ENCODE assay signal across 2 cellular contexts in the genomic region with DNA sequence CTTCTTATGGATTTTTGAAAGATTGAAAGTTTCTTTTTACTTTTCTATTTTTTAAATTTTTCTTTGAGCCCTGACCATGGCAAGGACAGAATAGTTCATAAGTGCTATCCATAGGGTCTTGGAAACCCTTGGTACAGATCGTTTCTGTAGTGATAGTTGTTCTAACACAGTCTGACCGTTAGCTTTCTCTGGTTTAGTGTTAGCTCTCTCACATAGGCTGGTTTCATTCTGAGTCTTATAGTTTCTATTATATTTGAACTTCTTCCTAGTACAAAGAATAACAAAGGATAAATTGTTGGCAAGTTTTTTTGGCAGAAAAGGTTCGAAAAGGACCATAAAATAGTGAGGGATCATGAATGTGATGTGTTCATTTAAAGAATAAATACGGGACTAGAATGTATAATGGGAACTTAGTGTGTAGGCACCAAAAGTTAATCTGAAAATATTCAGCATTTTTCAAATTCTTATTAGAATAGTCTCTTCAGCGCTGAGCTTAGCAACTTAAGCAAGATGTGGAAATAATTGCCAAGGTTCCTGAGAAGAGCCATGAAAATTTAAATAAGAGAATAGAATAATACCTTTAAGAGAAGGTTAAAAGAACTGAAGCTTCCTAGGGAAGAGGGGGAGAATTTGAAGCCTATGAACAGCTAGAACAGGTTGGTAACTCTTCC.
TF ChIP-seq lines count a peak whose summit lies in the region.

No MANE protein-coding gene starts in this region.

TF ChIP-seq in GM23338, 12 proteins besides CTCF, POLR2A, EP300 and RAD21 (continues in another document):
- TF ChIP-seq EZH2phosphoT487 (IDR thresholded peaks at IDR 0.05; ENCODE audit: unreplicated experiment) = no peak
- TF ChIP-seq, protein P1, sequence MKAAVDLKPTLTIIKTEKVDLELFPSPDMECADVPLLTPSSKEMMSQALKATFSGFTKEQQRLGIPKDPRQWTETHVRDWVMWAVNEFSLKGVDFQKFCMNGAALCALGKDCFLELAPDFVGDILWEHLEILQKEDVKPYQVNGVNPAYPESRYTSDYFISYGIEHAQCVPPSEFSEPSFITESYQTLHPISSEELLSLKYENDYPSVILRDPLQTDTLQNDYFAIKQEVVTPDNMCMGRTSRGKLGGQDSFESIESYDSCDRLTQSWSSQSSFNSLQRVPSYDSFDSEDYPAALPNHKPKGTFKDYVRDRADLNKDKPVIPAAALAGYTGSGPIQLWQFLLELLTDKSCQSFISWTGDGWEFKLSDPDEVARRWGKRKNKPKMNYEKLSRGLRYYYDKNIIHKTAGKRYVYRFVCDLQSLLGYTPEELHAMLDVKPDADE (IDR thresholded peaks at IDR 0.05) = no peak
- TF ChIP-seq JUNB (IDR thresholded peaks at IDR 0.05; ENCODE audit: unreplicated experiment) = no peak
- TF ChIP-seq ZNF114 (CRISPR knock-in tag; IDR thresholded peaks at IDR 0.05) = no peak
- no peak for TF ChIP-seq EZH2 (IDR thresholded peaks at IDR 0.05; ENCODE audit: low read depth, unreplicated experiment)
- no peak for TF ChIP-seq ZNF331 (CRISPR knock-in tag; IDR thresholded peaks at IDR 0.05; ENCODE audit: low read depth)
- TF ChIP-seq, protein P2, sequence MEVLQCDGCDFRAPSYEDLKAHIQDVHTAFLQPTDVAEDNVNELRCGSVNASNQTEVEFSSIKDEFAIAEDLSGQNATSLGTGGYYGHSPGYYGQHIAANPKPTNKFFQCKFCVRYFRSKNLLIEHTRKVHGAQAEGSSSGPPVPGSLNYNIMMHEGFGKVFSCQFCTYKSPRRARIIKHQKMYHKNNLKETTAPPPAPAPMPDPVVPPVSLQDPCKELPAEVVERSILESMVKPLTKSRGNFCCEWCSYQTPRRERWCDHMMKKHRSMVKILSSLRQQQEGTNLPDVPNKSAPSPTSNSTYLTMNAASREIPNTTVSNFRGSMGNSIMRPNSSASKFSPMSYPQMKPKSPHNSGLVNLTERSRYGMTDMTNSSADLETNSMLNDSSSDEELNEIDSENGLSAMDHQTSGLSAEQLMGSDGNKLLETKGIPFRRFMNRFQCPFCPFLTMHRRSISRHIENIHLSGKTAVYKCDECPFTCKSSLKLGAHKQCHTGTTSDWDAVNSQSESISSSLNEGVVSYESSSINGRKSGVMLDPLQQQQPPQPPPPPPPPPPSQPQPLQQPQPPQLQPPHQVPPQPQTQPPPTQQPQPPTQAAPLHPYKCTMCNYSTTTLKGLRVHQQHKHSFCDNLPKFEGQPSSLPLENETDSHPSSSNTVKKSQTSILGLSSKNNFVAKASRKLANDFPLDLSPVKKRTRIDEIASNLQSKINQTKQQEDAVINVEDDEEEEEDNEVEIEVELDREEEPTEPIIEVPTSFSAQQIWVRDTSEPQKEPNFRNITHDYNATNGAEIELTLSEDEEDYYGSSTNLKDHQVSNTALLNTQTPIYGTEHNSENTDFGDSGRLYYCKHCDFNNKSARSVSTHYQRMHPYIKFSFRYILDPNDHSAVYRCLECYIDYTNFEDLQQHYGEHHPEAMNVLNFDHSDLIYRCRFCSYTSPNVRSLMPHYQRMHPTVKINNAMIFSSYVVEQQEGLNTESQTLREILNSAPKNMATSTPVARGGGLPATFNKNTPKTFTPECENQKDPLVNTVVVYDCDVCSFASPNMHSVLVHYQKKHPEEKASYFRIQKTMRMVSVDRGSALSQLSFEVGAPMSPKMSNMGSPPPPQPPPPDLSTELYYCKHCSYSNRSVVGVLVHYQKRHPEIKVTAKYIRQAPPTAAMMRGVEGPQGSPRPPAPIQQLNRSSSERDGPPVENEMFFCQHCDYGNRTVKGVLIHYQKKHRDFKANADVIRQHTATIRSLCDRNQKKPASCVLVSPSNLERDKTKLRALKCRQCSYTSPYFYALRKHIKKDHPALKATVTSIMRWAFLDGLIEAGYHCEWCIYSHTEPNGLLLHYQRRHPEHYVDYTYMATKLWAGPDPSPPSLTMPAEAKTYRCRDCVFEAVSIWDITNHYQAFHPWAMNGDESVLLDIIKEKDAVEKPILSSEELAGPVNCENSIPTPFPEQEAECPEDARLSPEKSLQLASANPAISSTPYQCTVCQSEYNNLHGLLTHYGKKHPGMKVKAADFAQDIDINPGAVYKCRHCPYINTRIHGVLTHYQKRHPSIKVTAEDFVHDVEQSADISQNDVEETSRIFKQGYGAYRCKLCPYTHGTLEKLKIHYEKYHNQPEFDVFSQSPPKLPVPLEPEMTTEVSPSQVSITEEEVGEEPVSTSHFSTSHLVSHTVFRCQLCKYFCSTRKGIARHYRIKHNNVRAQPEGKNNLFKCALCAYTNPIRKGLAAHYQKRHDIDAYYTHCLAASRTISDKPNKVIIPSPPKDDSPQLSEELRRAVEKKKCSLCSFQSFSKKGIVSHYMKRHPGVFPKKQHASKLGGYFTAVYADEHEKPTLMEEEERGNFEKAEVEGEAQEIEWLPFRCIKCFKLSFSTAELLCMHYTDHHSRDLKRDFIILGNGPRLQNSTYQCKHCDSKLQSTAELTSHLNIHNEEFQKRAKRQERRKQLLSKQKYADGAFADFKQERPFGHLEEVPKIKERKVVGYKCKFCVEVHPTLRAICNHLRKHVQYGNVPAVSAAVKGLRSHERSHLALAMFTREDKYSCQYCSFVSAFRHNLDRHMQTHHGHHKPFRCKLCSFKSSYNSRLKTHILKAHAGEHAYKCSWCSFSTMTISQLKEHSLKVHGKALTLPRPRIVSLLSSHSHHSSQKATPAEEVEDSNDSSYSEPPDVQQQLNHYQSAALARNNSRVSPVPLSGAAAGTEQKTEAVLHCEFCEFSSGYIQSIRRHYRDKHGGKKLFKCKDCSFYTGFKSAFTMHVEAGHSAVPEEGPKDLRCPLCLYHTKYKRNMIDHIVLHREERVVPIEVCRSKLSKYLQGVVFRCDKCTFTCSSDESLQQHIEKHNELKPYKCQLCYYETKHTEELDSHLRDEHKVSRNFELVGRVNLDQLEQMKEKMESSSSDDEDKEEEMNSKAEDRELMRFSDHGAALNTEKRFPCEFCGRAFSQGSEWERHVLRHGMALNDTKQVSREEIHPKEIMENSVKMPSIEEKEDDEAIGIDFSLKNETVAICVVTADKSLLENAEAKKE (CRISPR knock-in tag; IDR thresholded peaks at IDR 0.05) = no peak
- TF ChIP-seq, protein P3, sequence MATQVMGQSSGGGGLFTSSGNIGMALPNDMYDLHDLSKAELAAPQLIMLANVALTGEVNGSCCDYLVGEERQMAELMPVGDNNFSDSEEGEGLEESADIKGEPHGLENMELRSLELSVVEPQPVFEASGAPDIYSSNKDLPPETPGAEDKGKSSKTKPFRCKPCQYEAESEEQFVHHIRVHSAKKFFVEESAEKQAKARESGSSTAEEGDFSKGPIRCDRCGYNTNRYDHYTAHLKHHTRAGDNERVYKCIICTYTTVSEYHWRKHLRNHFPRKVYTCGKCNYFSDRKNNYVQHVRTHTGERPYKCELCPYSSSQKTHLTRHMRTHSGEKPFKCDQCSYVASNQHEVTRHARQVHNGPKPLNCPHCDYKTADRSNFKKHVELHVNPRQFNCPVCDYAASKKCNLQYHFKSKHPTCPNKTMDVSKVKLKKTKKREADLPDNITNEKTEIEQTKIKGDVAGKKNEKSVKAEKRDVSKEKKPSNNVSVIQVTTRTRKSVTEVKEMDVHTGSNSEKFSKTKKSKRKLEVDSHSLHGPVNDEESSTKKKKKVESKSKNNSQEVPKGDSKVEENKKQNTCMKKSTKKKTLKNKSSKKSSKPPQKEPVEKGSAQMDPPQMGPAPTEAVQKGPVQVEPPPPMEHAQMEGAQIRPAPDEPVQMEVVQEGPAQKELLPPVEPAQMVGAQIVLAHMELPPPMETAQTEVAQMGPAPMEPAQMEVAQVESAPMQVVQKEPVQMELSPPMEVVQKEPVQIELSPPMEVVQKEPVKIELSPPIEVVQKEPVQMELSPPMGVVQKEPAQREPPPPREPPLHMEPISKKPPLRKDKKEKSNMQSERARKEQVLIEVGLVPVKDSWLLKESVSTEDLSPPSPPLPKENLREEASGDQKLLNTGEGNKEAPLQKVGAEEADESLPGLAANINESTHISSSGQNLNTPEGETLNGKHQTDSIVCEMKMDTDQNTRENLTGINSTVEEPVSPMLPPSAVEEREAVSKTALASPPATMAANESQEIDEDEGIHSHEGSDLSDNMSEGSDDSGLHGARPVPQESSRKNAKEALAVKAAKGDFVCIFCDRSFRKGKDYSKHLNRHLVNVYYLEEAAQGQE (IDR thresholded peaks at IDR 0.05; ENCODE audit: unreplicated experiment) = no peak

TF ChIP-seq in HepG2, 621 proteins besides CTCF, POLR2A, EP300 and RAD21:
- TF ChIP-seq YEATS2 (CRISPR knock-in tag; IDR thresholded peaks at IDR 0.05; ENCODE audit: borderline replicate concordance) = no peak
- TF ChIP-seq ZNF251 (CRISPR knock-in tag; IDR thresholded peaks at IDR 0.05) = no peak
- TF ChIP-seq ZFYVE20 (CRISPR knock-in tag; IDR thresholded peaks at IDR 0.05; ENCODE audit: borderline replicate concordance, low read depth) = no peak
- TF ChIP-seq ETV5 (CRISPR knock-in tag; IDR thresholded peaks at IDR 0.05; ENCODE audit: borderline replicate concordance) = no peak
